ENCODE assay signal across 10 cellular contexts in the genomic region with DNA sequence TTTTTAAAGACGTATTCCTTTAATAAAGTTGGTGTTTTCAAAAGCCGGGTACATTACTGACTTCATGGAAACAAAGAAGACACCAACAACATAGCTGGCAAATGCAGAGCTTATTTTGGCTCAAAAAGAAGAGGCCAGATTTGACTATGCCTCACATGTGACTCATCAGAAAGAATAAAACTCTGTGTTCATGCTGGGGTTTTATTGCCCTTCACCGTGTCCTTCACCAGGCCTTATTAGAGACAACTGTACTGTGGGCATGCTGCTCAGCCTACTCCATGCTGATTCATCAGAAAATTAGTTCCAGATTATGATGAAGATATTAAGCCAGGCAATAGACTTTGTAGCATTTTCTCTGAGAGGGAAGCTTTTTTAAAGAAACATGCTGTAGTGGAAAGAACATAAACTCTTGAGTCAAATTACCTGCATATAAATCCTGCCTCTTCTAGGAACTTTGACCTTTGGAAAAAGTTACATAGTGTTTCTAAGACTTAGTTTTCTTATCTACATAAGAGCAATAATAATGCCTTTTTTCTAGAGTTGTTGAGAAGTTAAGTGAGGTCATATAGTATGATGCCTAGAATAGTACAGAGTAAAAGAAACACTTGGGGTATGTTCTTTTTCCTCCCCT.
A peak's percentile ranks its signal among the peaks of the same experiment; 100 is the strongest.
DNase-seq lines count a peak whose midpoint lies in the region; ATAC-seq, FAIRE-seq and TF ChIP-seq lines count a peak whose summit lies in the region.
"Had no signal": no experiment of that assay in that cellular context is flagged by ENCODE, and none has a peak within 500 bp of the region (broad histone marks: within the 10 kb centered on the region; RNA-seq: fewer than 3 reads in every experiment).

No MANE protein-coding gene starts in this region.

- no peaks in the 10 kb centered on the region for H3K27me3 Mint-ChIP-seq in activated naive CD4-positive, alpha-beta T cell treated with anti-CD3 and anti-CD28 coated beads for 36 hours (ENCODE audit: low read depth)
- H3K27me3 Mint-ChIP-seq in activated CD4-positive, alpha-beta memory T cell treated with anti-CD3 and anti-CD28 coated beads, Interleukin-2, amount 10 ng/mL, durations not matched to agents 7 days and 5 days = no peaks in the 10 kb centered on the region

- H3K36me3 Mint-ChIP-seq in activated naive CD4-positive, alpha-beta T cell treated with anti-CD3 and anti-CD28 coated beads for 36 hours (ENCODE audit: low read depth) = peaks cover 4% of the 10 kb centered on the region
- H3K36me3 Mint-ChIP-seq in activated CD4-positive, alpha-beta memory T cell treated with anti-CD3 and anti-CD28 coated beads, Interleukin-2, amount 10 ng/mL, durations not matched to agents 7 days and 5 days (ENCODE audit: low read depth) = no peaks in the 10 kb centered on the region

- ATAC-seq in SK-N-SH treated with all-trans-retinoic acid at 6 μM for 48 hours (peak; percentile 79), sciatic nerve (peak; percentile 94)
- ATAC-seq: activated T-cell treated with anti-CD3 and anti-CD28 coated beads, Interleukin-2, amount 50 U/mL, for 4 hours had no signal

- H3K4me1 Mint-ChIP-seq in activated naive CD4-positive, alpha-beta T cell treated with anti-CD3 and anti-CD28 coated beads for 36 hours (ENCODE audit: low read depth) = no peaks in the 10 kb centered on the region
- no peaks in the 10 kb centered on the region for H3K4me1 Mint-ChIP-seq in activated CD4-positive, alpha-beta memory T cell treated with anti-CD3 and anti-CD28 coated beads, Interleukin-2, amount 10 ng/mL, durations not matched to agents 7 days and 5 days

- H3K9me3 Mint-ChIP-seq in activated naive CD4-positive, alpha-beta T cell treated with anti-CD3 and anti-CD28 coated beads for 36 hours = no peaks in the 10 kb centered on the region
- H3K9me3 Mint-ChIP-seq in activated CD4-positive, alpha-beta memory T cell treated with anti-CD3 and anti-CD28 coated beads, Interleukin-2, amount 10 ng/mL, durations not matched to agents 7 days and 5 days = peaks cover 4% of the 10 kb centered on the region
- H3K9me3 Mint-ChIP-seq: activated T-cell treated with anti-CD3 and anti-CD28 coated beads, Interleukin-2, amount 50 U/mL, for 4 hours had no signal

- no peak for TF ChIP-seq CTCF in fibroblast of pulmonary artery (IDR thresholded peaks at IDR 0.05; ENCODE audit: low read length, missing control alignments)

- POLR2A ChIA-PET in activated CD4-positive, alpha-beta memory T cell treated with anti-CD3 and anti-CD28 coated beads, Interleukin-2, amount 10 ng/mL, durations not matched to agents 7 days and 5 days (lab: Charles Lee) = no interaction called here

- no peak overlapping the region for H3K4me3 Mint-ChIP-seq in activated naive CD4-positive, alpha-beta T cell treated with anti-CD3 and anti-CD28 coated beads for 36 hours
- no peak overlapping the region for H3K4me3 Mint-ChIP-seq in activated CD4-positive, alpha-beta memory T cell treated with anti-CD3 and anti-CD28 coated beads, Interleukin-2, amount 10 ng/mL, durations not matched to agents 7 days and 5 days
- H3K4me3 Mint-ChIP-seq: activated T-cell treated with anti-CD3 and anti-CD28 coated beads, Interleukin-2, amount 50 U/mL, for 4 hours had no signal

- peak; percentile 83 for DNase-seq in ELR (ENCODE audit: low read depth)
- peak; percentile 87 for DNase-seq in fibroblast of pulmonary artery (ENCODE audit: low read depth)
- no peak for DNase-seq in sciatic nerve (ENCODE audit: low spot score)
- no peak for DNase-seq in activated naive CD4-positive, alpha-beta T cell treated with anti-CD3 and anti-CD28 coated beads for 36 hours
- DNase-seq in NCI-H748 (lab: John Stamatoyannopoulos, UW; ENCODE audit: unreplicated experiment) = no peak
- DNase-seq in GM12891 (ENCODE audit: insufficient read length, low spot score) = no peak
- DNase-seq in activated CD4-positive, alpha-beta memory T cell treated with anti-CD3 and anti-CD28 coated beads, Interleukin-2, amount 10 ng/mL, durations not matched to agents 7 days and 5 days = no peak
- DNase-seq: activated T-cell treated with anti-CD3 and anti-CD28 coated beads, Interleukin-2, amount 50 U/mL, for 4 hours; DND-41 had no signal

- no peak overlapping the region for H3K4me3 ChIP-seq in fibroblast of pulmonary artery (replicated peaks; ENCODE audit: low read depth, low read length)

- no peak for FAIRE-seq in GM12891 (lab: Jason Lieb, UNC)

- no peak for TF ChIP-seq POLR2A in GM12891 (IDR thresholded peaks at IDR 0.05; ENCODE audit: low read depth, low read length)

- H3K27ac Mint-ChIP-seq in activated naive CD4-positive, alpha-beta T cell treated with anti-CD3 and anti-CD28 coated beads for 36 hours = no peak overlapping the region
- no peak overlapping the region for H3K27ac Mint-ChIP-seq in activated CD4-positive, alpha-beta memory T cell treated with anti-CD3 and anti-CD28 coated beads, Interleukin-2, amount 10 ng/mL, durations not matched to agents 7 days and 5 days

- CTCF ChIA-PET in activated naive CD4-positive, alpha-beta T cell treated with anti-CD3 and anti-CD28 coated beads for 36 hours (lab: Charles Lee) = no interaction called here
- CTCF ChIA-PET in activated CD4-positive, alpha-beta memory T cell treated with anti-CD3 and anti-CD28 coated beads, Interleukin-2, amount 10 ng/mL, durations not matched to agents 7 days and 5 days (lab: Charles Lee) = no interaction called here

- intact Hi-C loops in sciatic nerve (cut with DNase I) = no loop called here
- intact Hi-C loops in activated naive CD4-positive, alpha-beta T cell treated with anti-CD3 and anti-CD28 coated beads for 36 hours (cut with micrococcal nuclease) = no loop called here

TF ChIP-seq in SK-N-SH treated with all-trans-retinoic acid at 6 μM for 48 hours, 23 proteins besides CTCF, POLR2A, EP300 and RAD21 (continues in another document):
- TF ChIP-seq, protein P1, sequence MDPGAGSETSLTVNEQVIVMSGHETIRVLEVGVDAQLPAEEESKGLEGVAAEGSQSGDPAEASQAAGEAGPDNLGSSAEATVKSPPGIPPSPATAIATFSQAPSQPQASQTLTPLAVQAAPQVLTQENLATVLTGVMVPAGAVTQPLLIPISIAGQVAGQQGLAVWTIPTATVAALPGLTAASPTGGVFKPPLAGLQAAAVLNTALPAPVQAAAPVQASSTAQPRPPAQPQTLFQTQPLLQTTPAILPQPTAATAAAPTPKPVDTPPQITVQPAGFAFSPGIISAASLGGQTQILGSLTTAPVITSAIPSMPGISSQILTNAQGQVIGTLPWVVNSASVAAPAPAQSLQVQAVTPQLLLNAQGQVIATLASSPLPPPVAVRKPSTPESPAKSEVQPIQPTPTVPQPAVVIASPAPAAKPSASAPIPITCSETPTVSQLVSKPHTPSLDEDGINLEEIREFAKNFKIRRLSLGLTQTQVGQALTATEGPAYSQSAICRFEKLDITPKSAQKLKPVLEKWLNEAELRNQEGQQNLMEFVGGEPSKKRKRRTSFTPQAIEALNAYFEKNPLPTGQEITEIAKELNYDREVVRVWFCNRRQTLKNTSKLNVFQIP (CRISPR knock-in tag; IDR thresholded peaks at IDR 0.05; ENCODE audit: borderline replicate concordance, low read depth) = peak; percentile 21
- TF ChIP-seq ARNTL (CRISPR knock-in tag; IDR thresholded peaks at IDR 0.05; ENCODE audit: borderline replicate concordance, low read depth) (no peak), ZFP3 (CRISPR knock-in tag; IDR thresholded peaks at IDR 0.05) (peak; percentile 78), ESRRG (CRISPR knock-in tag; IDR thresholded peaks at IDR 0.05) (peak; percentile 97), TOX (CRISPR knock-in tag; IDR thresholded peaks at IDR 0.05; ENCODE audit: borderline replicate concordance) (peak; percentile 45; the same call in 1 of the 2 replicates), GLIS3 (CRISPR knock-in tag; IDR thresholded peaks at IDR 0.05) (no peak)

TF ChIP-seq in GM12891, 5 proteins besides CTCF, POLR2A, EP300 and RAD21:
- no peak for TF ChIP-seq POU2F2 (IDR thresholded peaks at IDR 0.05; ENCODE audit: low read depth, low read length)
- no peak for TF ChIP-seq SPI1 (IDR thresholded peaks at IDR 0.05; ENCODE audit: low read depth, low read length)
- TF ChIP-seq PAX5 (IDR thresholded peaks at IDR 0.05; ENCODE audit: insufficient read depth, low read length, severe bottlenecking) = no peak
- TF ChIP-seq POLR2AphosphoS5 (IDR thresholded peaks at IDR 0.05; ENCODE audit: low read depth, low read length) = no peak
- TF ChIP-seq TAF1 (IDR thresholded peaks at IDR 0.05; ENCODE audit: low read depth, low read length) = no peak

Comparison
In these comparisons a context has a peak if more than half of its experiments do, and no peak if none do; other contexts are left out.
1. DNase-seq: peak in ELR (single experiment) and fibroblast of pulmonary artery (single experiment); none in sciatic nerve (single experiment), activated naive CD4-positive, alpha-beta T cell treated with anti-CD3 and anti-CD28 coated beads for 36 hours (single experiment), NCI-H748 (single experiment), GM12891 (single experiment) and activated CD4-positive, alpha-beta memory T cell treated with anti-CD3 and anti-CD28 coated beads, Interleukin-2, amount 10 ng/mL, durations not matched to agents 7 days and 5 days (single experiment).